32 cellular contexts compared by ENCODE assay signal in the genomic region with DNA sequence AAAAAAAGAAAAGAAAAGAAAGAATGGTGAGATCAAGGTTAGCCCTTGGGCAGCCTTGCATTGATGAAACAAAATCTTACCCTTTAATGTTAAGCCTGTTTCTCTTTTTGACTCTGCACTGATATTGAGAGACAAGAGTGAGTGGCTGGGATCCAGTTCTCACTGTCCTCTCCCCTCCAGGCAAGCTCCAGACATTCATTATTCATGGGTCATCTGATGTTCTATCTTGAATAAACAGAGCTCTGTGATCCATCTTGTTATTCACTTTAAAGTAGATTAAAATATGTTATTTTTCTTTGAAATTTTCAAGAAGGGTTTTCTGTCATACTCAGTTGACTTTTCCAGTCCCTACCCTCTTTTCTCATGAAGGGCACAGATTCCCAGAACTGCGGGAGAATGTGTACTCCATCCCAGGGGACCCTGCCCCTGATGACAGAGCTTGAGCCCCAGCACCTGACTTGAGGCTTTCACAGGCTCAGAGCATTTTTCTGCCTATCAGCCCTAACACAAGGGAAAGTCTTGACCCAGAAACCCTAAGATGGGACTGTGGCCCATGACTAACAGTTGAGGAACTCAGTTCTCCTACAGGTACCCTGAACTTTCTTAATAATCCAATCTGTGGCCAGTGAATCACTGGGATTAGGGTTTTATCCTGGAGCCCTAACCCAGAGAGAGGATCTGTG. TPM values are rescaled to one million over a fixed set of nuclear protein-coding genes. Genes with fewer than 3 reads are reported as not detected.
DNase-seq lines count a peak whose midpoint lies in the region; ATAC-seq, FAIRE-seq and TF ChIP-seq lines count a peak whose summit lies in the region.
"Had no signal": no experiment of that assay in that cellular context is flagged by ENCODE, and none has a peak within 500 bp of the region (broad histone marks: within the 10 kb centered on the region; RNA-seq: fewer than 3 reads in every experiment).

No MANE protein-coding gene starts in this region.

- H3K36me3 ChIP-seq in bronchial epithelial cell (ENCODE audit: control insufficient read depth, insufficient read depth, low read length), result no peaks in the 10 kb centered on the region
- H3K36me3 ChIP-seq: lower lobe of right lung, spleen, upper lobe of right lung had no signal

- no peak for ATAC-seq in HG03280 (IDR thresholded peaks at IDR 0.05; ENCODE audit: unreplicated experiment)
- ATAC-seq: activated T-cell treated with anti-CD3 and anti-CD28 coated beads, Interleukin-2, amount 50 U/mL, for 4 hours; body of pancreas; lower lobe of right lung; mucosa of descending colon; upper lobe of right lung had no signal

- H3K4me3 ChIP-seq in bronchial epithelial cell (ENCODE audit: low read depth, low read length) (no peak overlapping the region), retinal pigment epithelial cell (ENCODE audit: low read length) (no peak overlapping the region), dorsolateral prefrontal cortex (no peak overlapping the region)
- H3K4me3 ChIP-seq: body of pancreas, lower lobe of right lung, mucosa of descending colon, spleen, upper lobe of right lung had no signal

- peak; percentile 18 for FAIRE-seq in bronchial epithelial cell (lab: Jason Lieb, UNC)
- FAIRE-seq: endothelial cell of umbilical vein had no signal

- DNase-seq in HCEC 1CT (peak; percentile 15), NCI-H226 (peak; percentile 73), bronchial epithelial cell (ENCODE audit: low read depth) (peak; percentile 88), retinal pigment epithelial cell (ENCODE audit: low read depth) (peak; percentile 83), dorsolateral prefrontal cortex (no peak)
- DNase-seq in activated effector memory CD4-positive, alpha-beta T cell treated with anti-CD3 and anti-CD28 coated beads, Interleukin-2, amount 50 U/mL, for 16 hours, result no peak
- DNase-seq: activated CD4-positive, alpha-beta T cell treated with anti-CD3 and anti-CD28 coated beads, Interleukin-2, amount 10 ng/mL, durations not matched to agents 24 days and 14 days; activated naive CD4-positive, alpha-beta T cell treated with Interleukin-2 at 50 U/mL for 16 hours; activated T-cell treated with anti-CD3 and anti-CD28 coated beads, Interleukin-2, amount 50 U/mL, for 4 hours; body of pancreas; C1 segment of cervical spinal cord; DMS79 treated with DMSO at 0.1 percent for 48 hours; GOT3; lower lobe of right lung; MM.1S; mucosa of descending colon; NCI-H1417; NCI-H2081 treated with DMSO at 0.1 percent for 48 hours; NCI-H345; retina; Right ventricle myocardium superior; spleen; stimulated activated CD4-positive, alpha-beta T cell treated with anti-CD3 and anti-CD28 coated beads, Interleukin-2, amount 100 ng/mL, for 48 hours; upper lobe of right lung had no signal

- H3K27ac ChIP-seq in dorsolateral prefrontal cortex, result no peak overlapping the region
- H3K27ac ChIP-seq: body of pancreas, lower lobe of right lung, spleen, upper lobe of right lung had no signal

- TF ChIP-seq CTCF in bronchial epithelial cell (IDR thresholded peaks at IDR 0.05; ENCODE audit: insufficient read depth, low read length, severe bottlenecking) (no peak), retinal pigment epithelial cell (conservative IDR thresholded peaks at IDR 0.05; ENCODE audit: low read depth, low read length) (no peak), dorsolateral prefrontal cortex (IDR thresholded peaks at IDR 0.05 in 54 of 56, conservative IDR thresholded peaks at IDR 0.05 in 2 of 56; ENCODE audit: low read depth in 1 of 56, partially characterized antibody in 56 of 56) (no peak)

- H3K27me3 ChIP-seq in bronchial epithelial cell (ENCODE audit: control insufficient read depth, insufficient read depth, low read length) (no peaks in the 10 kb centered on the region), dorsolateral prefrontal cortex (no peaks in the 10 kb centered on the region)
- H3K27me3 ChIP-seq: body of pancreas, spleen, upper lobe of right lung had no signal

- intact Hi-C loops in dorsolateral prefrontal cortex (cut with DNase I), result no loop called here

RNA-seq across cellular contexts. Expression of gene ACTL7B, which starts 24.1 kb away (rescaled TPM):
- total RNA-seq in bronchial epithelial cell, result under 0.01 TPM in 1 of 2 replicates, not detected in the other
- under 1 TPM in 34 of 120 experiments, not detected in 86; 0.16 to 0.78 (median 0.26) TPM for total RNA-seq in dorsolateral prefrontal cortex
- total RNA-seq: activated CD4-positive, alpha-beta T cell treated with anti-CD3 and anti-CD28 coated beads, Interleukin-2, amount 10 ng/mL, durations not matched to agents 24 days and 14 days; chondrocyte; endothelial cell of umbilical vein; HT-29; kidney epithelial cell; lower lobe of right lung; mucosa of descending colon; OCI-LY7; osteocyte; Right ventricle myocardium superior; spleen; T-helper 2 cell treated with Interferon-gamma antibody and Interleukin-4, amounts not matched to agents 100 ng/mL and 5 ng/mL, for 36 hours; upper lobe of right lung had no signal

RNA-seq across cellular contexts. Expression of gene ACTL7A, which starts 30.4 kb away (rescaled TPM):
- total RNA-seq in bronchial epithelial cell (not detected in 2 replicates), dorsolateral prefrontal cortex (not detected)
- total RNA-seq: activated CD4-positive, alpha-beta T cell treated with anti-CD3 and anti-CD28 coated beads, Interleukin-2, amount 10 ng/mL, durations not matched to agents 24 days and 14 days; activated T-cell treated with anti-CD3 and anti-CD28 coated beads, Interleukin-2, amount 50 U/mL, for 4 hours; body of pancreas; chondrocyte; endothelial cell of umbilical vein; HT-29; kidney epithelial cell; lower lobe of right lung; mucosa of descending colon; OCI-LY7; osteocyte; Right ventricle myocardium superior; spleen; T-helper 2 cell treated with Interferon-gamma antibody and Interleukin-4, amounts not matched to agents 100 ng/mL and 5 ng/mL, for 36 hours; upper lobe of right lung had no signal

Comparison
In these comparisons a context has a peak if more than half of its experiments do, and no peak if none do; other contexts are left out.
1. DNase-seq: peak in HCEC 1CT (single experiment), NCI-H226 (single experiment), bronchial epithelial cell (single experiment) and retinal pigment epithelial cell (single experiment); none in dorsolateral prefrontal cortex (0 of 10) and activated effector memory CD4-positive, alpha-beta T cell treated with anti-CD3 and anti-CD28 coated beads, Interleukin-2, amount 50 U/mL, for 16 hours (single experiment).